In the genomic region with DNA sequence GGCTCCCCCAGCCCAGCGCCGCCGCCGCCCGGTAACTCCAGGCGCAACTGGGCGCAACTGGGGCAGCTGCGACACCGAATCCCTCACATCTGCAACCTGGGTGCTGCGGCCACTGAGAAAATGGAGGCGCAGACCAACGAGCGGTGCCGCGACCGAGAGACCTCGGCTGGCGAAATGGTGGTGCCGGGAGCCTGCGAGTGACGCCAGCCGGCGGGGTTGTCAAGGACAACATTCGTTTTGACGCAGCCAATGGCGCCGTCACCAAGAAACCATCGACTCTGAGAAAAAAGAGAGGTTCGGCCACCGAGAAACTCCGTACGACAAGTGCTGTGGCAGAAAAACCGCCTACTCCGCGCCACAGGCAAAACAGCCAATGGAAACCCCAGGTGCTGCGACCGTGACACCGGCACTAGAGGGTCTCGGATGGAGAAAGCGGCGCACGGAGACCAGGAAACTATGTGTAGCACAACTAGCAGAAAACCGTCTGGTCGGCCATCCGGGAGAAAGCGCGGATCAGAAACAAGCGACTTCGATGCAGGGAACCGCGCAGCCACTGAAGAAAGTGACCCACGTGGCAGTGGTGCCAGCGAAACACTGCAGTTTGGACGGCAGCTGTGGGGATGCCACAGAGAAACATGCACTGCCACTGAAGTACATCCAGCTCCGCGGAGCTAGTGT, we compare ENCODE assay signal across 8 cellular contexts.
A peak's percentile ranks its signal among the peaks of the same experiment; 100 is the strongest.
DNase-seq lines count a peak whose midpoint lies in the region; ATAC-seq lines count a peak whose summit lies in the region.

No MANE protein-coding gene starts in this region.

- peaks cover 9% of the 10 kb centered on the region for H3K4me1 Mint-ChIP-seq in activated naive CD4-positive, alpha-beta T cell treated with anti-CD3 and anti-CD28 coated beads for 36 hours (ENCODE audit: low read depth)

- intact Hi-C loops in activated naive CD4-positive, alpha-beta T cell treated with anti-CD3 and anti-CD28 coated beads for 36 hours (cut with micrococcal nuclease), result loop anchor here (1.0 to 10.0 kb wide), 7 partner anchors 57 to 603 kb away; a partner anchor contains a TSS
- intact Hi-C loops in left ventricle myocardium superior (cut with micrococcal nuclease), result no loop called here

- H3K4me3 Mint-ChIP-seq in activated naive CD4-positive, alpha-beta T cell treated with anti-CD3 and anti-CD28 coated beads for 36 hours, result peak overlapping the region; percentile 87

- peaks cover 14% of the 10 kb centered on the region for H3K9me3 Mint-ChIP-seq in activated naive CD4-positive, alpha-beta T cell treated with anti-CD3 and anti-CD28 coated beads for 36 hours

- CTCF ChIA-PET in activated naive CD4-positive, alpha-beta T cell treated with anti-CD3 and anti-CD28 coated beads for 36 hours (lab: Charles Lee), result interaction anchor here (0.8 to 4.3 kb wide), 9 partner anchors 14 to 96 kb away, joined by 3 to 32 read pairs (median 6); no protein-coding TSS in a partner anchor

- peak overlapping the region; percentile 88 for H3K27ac Mint-ChIP-seq in activated naive CD4-positive, alpha-beta T cell treated with anti-CD3 and anti-CD28 coated beads for 36 hours

- ATAC-seq in HG03159 (IDR thresholded peaks at IDR 0.05; ENCODE audit: unreplicated experiment), result peak; percentile 34
- peak; percentile 36 for ATAC-seq in left ventricle myocardium superior

- H3K27me3 Mint-ChIP-seq in activated naive CD4-positive, alpha-beta T cell treated with anti-CD3 and anti-CD28 coated beads for 36 hours (ENCODE audit: low read depth), result no peaks in the 10 kb centered on the region

- peak; percentile 76 for DNase-seq in NK-92 treated with Interleukin-12 subunit alpha and Interleukin-12 subunit beta, amount 100 ng/mL, for 24 hours (lab: John Stamatoyannopoulos, UW)
- DNase-seq in NK-92 (lab: John Stamatoyannopoulos, UW; ENCODE audit: unreplicated experiment) (no peak), SHP77 (lab: John Stamatoyannopoulos, UW) (peak; percentile 82 to 88), left ventricle myocardium superior (peak; percentile 55), kidney tubule cell (ENCODE audit: low spot score) (no peak)
- peak; percentile 76 for DNase-seq in activated naive CD4-positive, alpha-beta T cell treated with anti-CD3 and anti-CD28 coated beads for 36 hours
- peak; percentile 52 to 57 for DNase-seq in stimulated activated CD4-positive, alpha-beta T cell treated with anti-CD3 and anti-CD28 coated beads, Interleukin-4, amount 100 ng/mL, for 4 hours

- peaks cover 11% of the 10 kb centered on the region for H3K36me3 Mint-ChIP-seq in activated naive CD4-positive, alpha-beta T cell treated with anti-CD3 and anti-CD28 coated beads for 36 hours (ENCODE audit: low read depth)

Comparison
In these comparisons a context has a peak if more than half of its experiments do, and no peak if none do; other contexts are left out.
1. DNase-seq: peak in NK-92 treated with Interleukin-12 subunit alpha and Interleukin-12 subunit beta, amount 100 ng/mL, for 24 hours (single experiment), SHP77 (2 of 2), activated naive CD4-positive, alpha-beta T cell treated with anti-CD3 and anti-CD28 coated beads for 36 hours (single experiment), left ventricle myocardium superior (single experiment) and stimulated activated CD4-positive, alpha-beta T cell treated with anti-CD3 and anti-CD28 coated beads, Interleukin-4, amount 100 ng/mL, for 4 hours (2 of 2); none in NK-92 (single experiment) and kidney tubule cell (single experiment).